Comparison of ENCODE assay signal across 13 cellular contexts in genomic region chr16:70782237-70782636, GRCh38. TPM values are rescaled to one million over a fixed set of nuclear protein-coding genes. Genes with fewer than 3 reads are reported as not detected.
DNase-seq lines count a peak whose midpoint lies in the region; ATAC-seq and TF ChIP-seq lines count a peak whose summit lies in the region.
"Had no signal": no experiment of that assay in that cellular context is flagged by ENCODE, and none has a peak within 500 bp of the region (broad histone marks: within the 10 kb centered on the region; RNA-seq: fewer than 3 reads in every experiment).

No MANE protein-coding gene starts in this region.

- DNase-seq in mammary epithelial cell (peak; percentile 55), breast epithelium (ENCODE audit: low spot score in 2 of 2) (no peak), IMR-90 (no peak), endothelial cell (ENCODE audit: low spot score) (no peak), upper lobe of right lung (peak; percentile 52), left colon (no peak), Calu3 (no peak)
- DNase-seq: ACHN; CD4-positive, CD25-positive, alpha-beta regulatory T cell; DMS 273 treated with DMSO at 0.1 percent for 48 hours; GM23248 had no signal

- H3K36me3 ChIP-seq in mammary epithelial cell (ENCODE audit: insufficient read depth, low read length) (peaks cover 18% of the 10 kb centered on the region), breast epithelium (peaks cover 5% of the 10 kb centered on the region), IMR-90 (ENCODE audit: control insufficient read depth, insufficient read depth, low read length) (peaks cover 65% of the 10 kb centered on the region), upper lobe of right lung (peaks cover 88% of the 10 kb centered on the region)

- H3K36me3 Mint-ChIP-seq in endothelial cell (ENCODE audit: low read depth, unreplicated experiment): peaks cover 62% of the 10 kb centered on the region
- peaks cover 41% of the 10 kb centered on the region for H3K36me3 Mint-ChIP-seq in Calu3 (ENCODE audit: insufficient read depth, unreplicated experiment)

- H3K4ac ChIP-seq in IMR-90 (ENCODE audit: low read depth, low read length): no peak overlapping the region

- H3K4me2 ChIP-seq in mammary epithelial cell (ENCODE audit: insufficient read depth, low read depth, low read length) (no peak overlapping the region), IMR-90 (ENCODE audit: low read depth, low read length) (no peak overlapping the region)
- H3K4me2 ChIP-seq: BLaER1 treated with 17β-estradiol and CSF1 and Interleukin-3, amounts not matched to agents 10 nM and 100 nM had no signal

- TF ChIP-seq POLR2A in breast epithelium (IDR thresholded peaks at IDR 0.05) (no peak), IMR-90 (IDR thresholded peaks at IDR 0.05; ENCODE audit: low read depth, low read length) (no peak)

- dilution Hi-C loops in mammary epithelial cell (cut with HindIII; ENCODE audit: low sequenced_read_pairs): no loop called here
- dilution Hi-C loops in IMR-90 (cut with HindIII; ENCODE audit: low sequenced_read_pairs, unreplicated experiment): no loop called here

- no peak for TF ChIP-seq RAD21 in IMR-90 (IDR thresholded peaks at IDR 0.05; ENCODE audit: low read length)

- TF ChIP-seq CTCF in mammary epithelial cell (conservative IDR thresholded peaks at IDR 0.05 in 1 of 2, IDR thresholded peaks at IDR 0.05 in 1 of 2; ENCODE audit: extremely low read depth in 1 of 2, insufficient read depth in 1 of 2, low read depth in 1 of 2, low read length in 2 of 2) (no peak), breast epithelium (IDR thresholded peaks at IDR 0.05) (no peak), IMR-90 (conservative IDR thresholded peaks at IDR 0.05; ENCODE audit: low read depth, low read length) (no peak), endothelial cell (IDR thresholded peaks at IDR 0.05; ENCODE audit: unreplicated experiment) (no peak), upper lobe of right lung (IDR thresholded peaks at IDR 0.05) (no peak), Calu3 (IDR thresholded peaks at IDR 0.05; ENCODE audit: unreplicated experiment) (no peak)

- ATAC-seq in IMR-90 (ENCODE audit: low read depth): no peak
- ATAC-seq in upper lobe of right lung: no peak
- ATAC-seq in left colon: no peak
- ATAC-seq: HCT116 had no signal

- H4K8ac ChIP-seq in IMR-90 (ENCODE audit: low read depth in 2 of 2, low read length in 2 of 2): no peak overlapping the region

- H3K4me3 ChIP-seq in mammary epithelial cell (replicated peaks in 1 of 3; ENCODE audit: insufficient read depth in 1 of 3, low read depth in 2 of 3, low read length in 3 of 3) (no peak overlapping the region), breast epithelium (no peak overlapping the region), IMR-90 (ENCODE audit: insufficient read depth, low read depth, low read length) (no peak overlapping the region), upper lobe of right lung (no peak overlapping the region)
- H3K4me3 ChIP-seq: BLaER1 treated with 17β-estradiol and CSF1 and Interleukin-3, amounts not matched to agents 10 nM and 100 nM; GM23248 had no signal

- BruUV-seq in mammary epithelial cell (replicated peaks; lab: Mats Ljungman, UMichigan) (no TSS peak), IMR-90 (replicated peaks; lab: Mats Ljungman, UMichigan) (no TSS peak), Calu3 (replicated peaks; lab: Mats Ljungman, UMichigan) (no TSS peak)

- H3K9me3 Mint-ChIP-seq in endothelial cell (ENCODE audit: unreplicated experiment): no peaks in the 10 kb centered on the region
- no peaks in the 10 kb centered on the region for H3K9me3 Mint-ChIP-seq in Calu3 (ENCODE audit: low read depth, unreplicated experiment)
- H3K9me3 Mint-ChIP-seq: CD4-positive, CD25-positive, alpha-beta regulatory T cell had no signal

- peak overlapping the region; percentile 21 for H3K4me3 Mint-ChIP-seq in endothelial cell (ENCODE audit: unreplicated experiment)
- no peak overlapping the region for H3K4me3 Mint-ChIP-seq in Calu3 (ENCODE audit: low read depth, unreplicated experiment)
- H3K4me3 Mint-ChIP-seq: CD4-positive, CD25-positive, alpha-beta regulatory T cell had no signal

- no peak overlapping the region for H4K5ac ChIP-seq in IMR-90 (ENCODE audit: low read depth, low read length)

- no peak overlapping the region for H3K14ac ChIP-seq in IMR-90 (replicated peaks; ENCODE audit: low read depth, low read length)

- H3K9ac ChIP-seq in mammary epithelial cell (ENCODE audit: insufficient read depth, low read length) (no peak overlapping the region), IMR-90 (ENCODE audit: low read depth, low read length) (no peak overlapping the region)
- H3K9ac ChIP-seq: BLaER1 treated with 17β-estradiol and CSF1 and Interleukin-3, amounts not matched to agents 10 nM and 100 nM; GM23248 had no signal

- H3K79me2 ChIP-seq in mammary epithelial cell (ENCODE audit: insufficient read depth, low read length): peaks cover 4% of the 10 kb centered on the region

- H4K91ac ChIP-seq in IMR-90 (ENCODE audit: insufficient read depth, low read depth, low read length): no peak overlapping the region

- H3K4me1 ChIP-seq in mammary epithelial cell (ENCODE audit: insufficient read depth, low read length) (peaks cover 8% of the 10 kb centered on the region), breast epithelium (no peaks in the 10 kb centered on the region), IMR-90 (ENCODE audit: control insufficient read depth, insufficient read depth, low read length) (peaks cover 3% of the 10 kb centered on the region; the same call in 1 of the 2 replicates), upper lobe of right lung (no peaks in the 10 kb centered on the region)

- H3K27me3 Mint-ChIP-seq in endothelial cell (ENCODE audit: unreplicated experiment) (peaks cover 16% of the 10 kb centered on the region), Calu3 (ENCODE audit: unreplicated experiment) (no peaks in the 10 kb centered on the region)
- H3K27me3 Mint-ChIP-seq: CD4-positive, CD25-positive, alpha-beta regulatory T cell had no signal

- no peak overlapping the region for H3K27ac Mint-ChIP-seq in endothelial cell (ENCODE audit: unreplicated experiment)
- H3K27ac Mint-ChIP-seq in Calu3 (ENCODE audit: unreplicated experiment): no peak overlapping the region
- H3K27ac Mint-ChIP-seq: CD4-positive, CD25-positive, alpha-beta regulatory T cell had no signal

- no peak overlapping the region for H3K23ac ChIP-seq in IMR-90 (ENCODE audit: low read depth, low read length)

- H2BK20ac ChIP-seq in IMR-90 (ENCODE audit: low read depth, low read length): no peak overlapping the region

- peaks cover 9% of the 10 kb centered on the region for H3K9me1 ChIP-seq in IMR-90 (ENCODE audit: insufficient read depth, low read length)

- H3K27me3 ChIP-seq in mammary epithelial cell (ENCODE audit: insufficient read depth, low read length): no peaks in the 10 kb centered on the region
- H3K27me3 ChIP-seq in breast epithelium: no peaks in the 10 kb centered on the region
- no peaks in the 10 kb centered on the region for H3K27me3 ChIP-seq in IMR-90 (ENCODE audit: control insufficient read depth, insufficient read depth, low read length)
- no peaks in the 10 kb centered on the region for H3K27me3 ChIP-seq in upper lobe of right lung
- H3K27me3 ChIP-seq: BLaER1 treated with 17β-estradiol and CSF1 and Interleukin-3, amounts not matched to agents 10 nM and 100 nM had no signal

- peak overlapping the region; percentile 15 for H2AK9ac ChIP-seq in IMR-90 (replicated peaks; ENCODE audit: low read depth, low read length, poor library complexity)

- intact Hi-C loops in mammary epithelial cell (cut with micrococcal nuclease): no loop called here
- intact Hi-C loops in breast epithelium (cut with DNase I; ENCODE audit: low total_unique reads): no loop called here
- intact Hi-C loops in IMR-90 (cut with micrococcal nuclease): no loop called here
- intact Hi-C loops in upper lobe of right lung (cut with DNase I): no loop called here
- intact Hi-C loops in left colon (cut with DNase I, micrococcal nuclease): no loop called here
- intact Hi-C loops in Calu3 (cut with micrococcal nuclease; ENCODE audit: unreplicated experiment): no loop called here

- no peak overlapping the region for H2BK120ac ChIP-seq in IMR-90 (ENCODE audit: low read depth, low read length)

- POLR2A ChIA-PET in IMR-90 (lab: Charles Lee; ENCODE audit: unreplicated experiment): no interaction called here

- CTCF ChIA-PET in mammary epithelial cell (lab: Charles Lee; ENCODE audit: low non-redundant PET) (no interaction called here), IMR-90 (lab: Yijun Ruan, JAX) (no interaction called here), Calu3 (lab: Charles Lee) (no interaction called here)

- no peak overlapping the region for H2BK15ac ChIP-seq in IMR-90 (ENCODE audit: low read depth, low read length)

- H2AK5ac ChIP-seq in IMR-90 (ENCODE audit: low read depth, low read length): no peak overlapping the region

- H3K9me3 ChIP-seq in mammary epithelial cell (replicated peaks; ENCODE audit: insufficient read depth, low read length) (no peaks in the 10 kb centered on the region), breast epithelium (no peaks in the 10 kb centered on the region), IMR-90 (ENCODE audit: control insufficient read depth, insufficient read depth, low read length) (peaks cover 2% of the 10 kb centered on the region; the same call in 1 of the 2 replicates), upper lobe of right lung (no peaks in the 10 kb centered on the region)

- H2AFZ ChIP-seq in mammary epithelial cell (ENCODE audit: low read depth, low read length): no peak overlapping the region
- no peak overlapping the region for H2AFZ ChIP-seq in IMR-90 (replicated peaks; ENCODE audit: low read length, poor library complexity)
- H2AFZ ChIP-seq: GM23248 had no signal

- H3K27ac ChIP-seq in mammary epithelial cell (ENCODE audit: insufficient read depth, low read depth, low read length): no peak overlapping the region
- H3K27ac ChIP-seq in breast epithelium: no peak overlapping the region
- H3K27ac ChIP-seq in IMR-90 (ENCODE audit: insufficient read depth, low read length): no peak overlapping the region
- H3K27ac ChIP-seq in upper lobe of right lung: no peak overlapping the region
- H3K27ac ChIP-seq: BLaER1 treated with 17β-estradiol and CSF1 and Interleukin-3, amounts not matched to agents 10 nM and 100 nM; GM23248 had no signal

- no peak overlapping the region for H3K56ac ChIP-seq in IMR-90 (ENCODE audit: extremely low read depth, insufficient read depth, low read length)

- H3K79me1 ChIP-seq in IMR-90 (ENCODE audit: low read depth in 1 of 2, low read length in 2 of 2): peaks cover 11 to 21% of the 10 kb centered on the region in 2 experiments; a peak in 3 of 4 replicates

- no peaks in the 10 kb centered on the region for H4K20me1 ChIP-seq in mammary epithelial cell (ENCODE audit: insufficient read depth, low read length)
- H4K20me1 ChIP-seq in IMR-90 (ENCODE audit: insufficient read depth, low read length): peaks cover 9% of the 10 kb centered on the region; the same call in 1 of the 2 replicates

- 48% methylated on average over 3 of the region's 3 CpGs for WGBS in mammary epithelial cell (ENCODE audit: low coverage, missing lambda C conversion rate)
- WGBS in IMR-90 (ENCODE audit: extremely low coverage in 2 of 2, insufficient read length in 1 of 2), 2 experiments: 100% methylated on average over 1 of the region's 3 CpGs; no CpG with 5 or more reads in 1 of the 2 experiments

- H2BK5ac ChIP-seq in IMR-90 (ENCODE audit: low read depth, low read length, poor library complexity, severe bottlenecking): no peak overlapping the region

- H3K18ac ChIP-seq in IMR-90 (ENCODE audit: low read depth, low read length): no peak overlapping the region

- in situ Hi-C loops in mammary epithelial cell (cut with MboI; ENCODE audit: low sequenced_read_pairs in 2 of 2) (loop anchor here in 1 of 2 donors (25.0 kb wide), 1 partner anchor 580 kb away; the partner anchor contains the start of gene CALB2), IMR-90 (cut with MboI; ENCODE audit: low sequenced_read_pairs) (loop anchor here (10.0 to 25.0 kb wide), 3 partner anchors 505 to 705 kb away; partner anchors contain the start of genes CALB2, CMTR2 and ZNF19)

- H3K4me1 Mint-ChIP-seq in endothelial cell (ENCODE audit: unreplicated experiment): peaks cover 34% of the 10 kb centered on the region
- no peaks in the 10 kb centered on the region for H3K4me1 Mint-ChIP-seq in Calu3 (ENCODE audit: low read depth, unreplicated experiment)

RNA-seq across cellular contexts. Expression of gene VAC14, which starts 18.7 kb away (rescaled TPM):
- total RNA-seq in mammary epithelial cell (10 to 100 TPM; 29.5 to 39.5 TPM), breast epithelium (10 to 100 TPM; 26.7 to 29.4 (median 28.5) TPM), IMR-90 (2012; rRNA removed) (18.3 and 21.1 TPM in 2 replicates), endothelial cell (ENCODE audit: unreplicated experiment) (35.6 TPM), upper lobe of right lung (52.2 TPM), left colon (10 to 100 TPM; 26.9 to 32.1 TPM), Calu3 (2022) (60.7 and 63.8 TPM in 2 replicates)
- polyA plus RNA-seq in mammary epithelial cell (42.2 TPM), IMR-90 (2012; rRNA removed) (40.2 and 48.3 TPM in 2 replicates)
- 84.3 TPM for polyA minus RNA-seq in mammary epithelial cell
- 29.7 and 39.3 TPM in 2 replicates for polyA plus RNA-seq in IMR-90 (2012; cell fraction: cytosol; rRNA removed)
- polyA plus RNA-seq in IMR-90 (2012; cell fraction: nucleus; rRNA removed; ENCODE audit: low replicate concordance): 29.2 and 68.0 TPM in 2 replicates

Comparison
In these comparisons a context has a peak if more than half of its experiments do, and no peak if none do; other contexts are left out.
1. DNase-seq: peak in mammary epithelial cell (single experiment) and upper lobe of right lung (single experiment); none in breast epithelium (0 of 2), IMR-90 (single experiment), endothelial cell (single experiment), left colon (0 of 2) and Calu3 (single experiment).